Comparison of ENCODE assay signal across 8 cellular contexts in the genomic region with DNA sequence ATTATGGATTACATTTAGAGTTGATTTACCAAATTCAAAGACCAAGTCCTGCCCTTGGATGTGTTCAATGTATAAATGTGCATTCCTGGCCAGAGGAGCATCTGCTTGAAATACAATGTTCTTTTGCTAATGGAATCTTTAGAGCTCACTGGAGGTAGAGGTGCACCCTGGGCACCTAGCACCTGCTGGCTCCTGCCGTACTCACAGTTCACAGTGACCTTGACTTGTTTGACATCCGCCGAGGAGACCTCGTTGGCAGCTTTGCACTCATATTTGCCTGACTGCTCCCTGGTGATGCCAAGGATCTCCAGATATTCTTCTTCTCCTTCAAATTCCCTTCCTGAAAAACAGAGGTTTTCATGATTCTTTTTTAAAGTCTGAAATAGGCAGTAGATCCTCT.
"Had no signal": no experiment of that assay in that cellular context is flagged by ENCODE, and none has a peak within 500 bp of the region (broad histone marks: within the 10 kb centered on the region; RNA-seq: fewer than 3 reads in every experiment).

No MANE protein-coding gene starts in this region.

- ATAC-seq: GM23338, HCT116, K562 had no signal

- H3K4me3 ChIP-seq: GM23338, HAP-1, K562 had no signal

- FAIRE-seq: K562 had no signal

- H2AFZ ChIP-seq: GM23338 had no signal

- H3K4me2 ChIP-seq: GM23338 had no signal

- H3K9me3 ChIP-seq: HAP-1 had no signal

- H3K27ac ChIP-seq: HL-60 had no signal

- H3K4me1 ChIP-seq: HAP-1 had no signal

- H3K36me3 ChIP-seq: HAP-1 had no signal

- DNase-seq: H7, HFFc6, IMR-90 had no signal
